24 cellular contexts compared by ENCODE assay signal in genomic region chr2:97905294-97905693, GRCh38.
DNase-seq lines count a peak whose midpoint lies in the region; ATAC-seq and TF ChIP-seq lines count a peak whose summit lies in the region.
"Had no signal": no experiment of that assay in that cellular context is flagged by ENCODE, and none has a peak within 500 bp of the region (broad histone marks: within the 10 kb centered on the region; RNA-seq: fewer than 3 reads in every experiment).

No MANE protein-coding gene starts in this region.

- peaks cover 57% of the 10 kb centered on the region for H3K4me1 Mint-ChIP-seq in activated B cell treated with CpG ODN at 0.5 μM for 24 hours
- H3K4me1 Mint-ChIP-seq in dendritic cell treated with granulocyte-macrophage colony-stimulating factor and Interleukin-4, amounts not matched to agents 40 ng/mL and 50 ng/mL, for 4 days (ENCODE audit: low read depth): peaks cover 49% of the 10 kb centered on the region
- H3K4me1 Mint-ChIP-seq in stimulated activated effector memory CD8-positive, alpha-beta T cell treated with anti-CD3 and anti-CD28 coated beads, Interleukin-12 subunit alpha, Interleukin-12 subunit beta, amount 100 ng/mL, for 72 hours: peaks cover 17% of the 10 kb centered on the region
- H3K4me1 Mint-ChIP-seq: GM23338 had no signal

- WGBS in right lobe of liver (ENCODE audit: insufficient coverage, low coverage, low lambda C conversion rate, missing lambda C conversion rate): 86% methylated on average over 1 of the region's 1 CpG

- intact Hi-C loops in activated B cell treated with CpG ODN at 0.5 μM for 24 hours (cut with micrococcal nuclease) (loop anchor here (5.0 kb wide), 1 partner anchor 33 kb away; no protein-coding TSS in a partner anchor), right lobe of liver (cut with DNase I) (no loop called here)
- intact Hi-C loops in dendritic cell treated with granulocyte-macrophage colony-stimulating factor and Interleukin-4, amounts not matched to agents 40 ng/mL and 50 ng/mL, for 4 days (cut with micrococcal nuclease): no loop called here

- no peak overlapping the region for H3K27ac ChIP-seq in right lobe of liver
- H3K27ac ChIP-seq: A549; BLaER1 treated with 17β-estradiol and CSF1 and Interleukin-3, amounts not matched to agents 10 nM and 100 nM had no signal

- POLR2A ChIA-PET in activated B cell treated with CpG ODN at 0.5 μM for 24 hours (lab: Charles Lee): no interaction called here

- H3K36me3 ChIP-seq in right lobe of liver: no peaks in the 10 kb centered on the region
- H3K36me3 ChIP-seq: BE2C had no signal

- CTCF ChIA-PET in activated B cell treated with CpG ODN at 0.5 μM for 24 hours (lab: Charles Lee): no interaction called here

- H3K4me3 Mint-ChIP-seq in activated B cell treated with CpG ODN at 0.5 μM for 24 hours: no peak overlapping the region
- no peak overlapping the region for H3K4me3 Mint-ChIP-seq in dendritic cell treated with granulocyte-macrophage colony-stimulating factor and Interleukin-4, amounts not matched to agents 40 ng/mL and 50 ng/mL, for 4 days
- H3K4me3 Mint-ChIP-seq in stimulated activated effector memory CD8-positive, alpha-beta T cell treated with anti-CD3 and anti-CD28 coated beads, Interleukin-12 subunit alpha, Interleukin-12 subunit beta, amount 100 ng/mL, for 72 hours: no peak overlapping the region
- H3K4me3 Mint-ChIP-seq: CD14-positive monocyte; CD4-positive, alpha-beta memory T cell; GM23338; H9 had no signal

- TF ChIP-seq CTCF in activated B cell treated with CpG ODN at 0.5 μM for 24 hours (IDR thresholded peaks at IDR 0.05) (no peak), right lobe of liver (IDR thresholded peaks at IDR 0.05) (no peak)

- H3K27me3 ChIP-seq in right lobe of liver: no peaks in the 10 kb centered on the region
- H3K27me3 ChIP-seq: BE2C; BLaER1 treated with 17β-estradiol and CSF1 and Interleukin-3, amounts not matched to agents 10 nM and 100 nM had no signal

- H3K9me3 ChIP-seq in right lobe of liver: no peaks in the 10 kb centered on the region
- H3K9me3 ChIP-seq: A549, BE2C had no signal

- H3K9me3 Mint-ChIP-seq in activated B cell treated with CpG ODN at 0.5 μM for 24 hours: peaks cover 1% of the 10 kb centered on the region
- no peaks in the 10 kb centered on the region for H3K9me3 Mint-ChIP-seq in dendritic cell treated with granulocyte-macrophage colony-stimulating factor and Interleukin-4, amounts not matched to agents 40 ng/mL and 50 ng/mL, for 4 days
- H3K9me3 Mint-ChIP-seq in stimulated activated effector memory CD8-positive, alpha-beta T cell treated with anti-CD3 and anti-CD28 coated beads, Interleukin-12 subunit alpha, Interleukin-12 subunit beta, amount 100 ng/mL, for 72 hours: no peaks in the 10 kb centered on the region
- H3K9me3 Mint-ChIP-seq: CD14-positive monocyte; CD4-positive, alpha-beta memory T cell; GM23338; H9 had no signal

- H3K27ac Mint-ChIP-seq in activated B cell treated with CpG ODN at 0.5 μM for 24 hours: peak overlapping the region; percentile 6
- H3K27ac Mint-ChIP-seq in dendritic cell treated with granulocyte-macrophage colony-stimulating factor and Interleukin-4, amounts not matched to agents 40 ng/mL and 50 ng/mL, for 4 days: peak overlapping the region; percentile 30
- H3K27ac Mint-ChIP-seq in stimulated activated effector memory CD8-positive, alpha-beta T cell treated with anti-CD3 and anti-CD28 coated beads, Interleukin-12 subunit alpha, Interleukin-12 subunit beta, amount 100 ng/mL, for 72 hours: no peak overlapping the region
- H3K27ac Mint-ChIP-seq: CD14-positive monocyte; CD4-positive, alpha-beta memory T cell; GM23338; H9 had no signal

- TF ChIP-seq POLR2A in right lobe of liver (IDR thresholded peaks at IDR 0.05): no peak

- H3K4me3 ChIP-seq in right lobe of liver: no peak overlapping the region
- H3K4me3 ChIP-seq: A549; BLaER1 treated with 17β-estradiol and CSF1 and Interleukin-3, amounts not matched to agents 10 nM and 100 nM; GM23338 had no signal

- DNase-seq in CD1c-positive myeloid dendritic cell (ENCODE audit: extremely low spot score) (peak; percentile 36), activated B cell treated with CpG ODN at 0.5 μM for 24 hours (no peak), GF-D8 (lab: John Stamatoyannopoulos, UW) (no peak), right lobe of liver (no peak)
- no peak for DNase-seq in stimulated activated effector memory CD8-positive, alpha-beta T cell treated with anti-CD3 and anti-CD28 coated beads, Interleukin-12 subunit alpha, Interleukin-12 subunit beta, amount 100 ng/mL, for 72 hours (ENCODE audit: low spot score in 2 of 2)
- DNase-seq: 8988T; ACHN; AML-193; BE2C; Calu3; CD4-positive, alpha-beta memory T cell; COR-L47; DMS153; EL; GDM1; H9 had no signal

- no peak for ATAC-seq in activated B cell treated with CpG ODN at 0.5 μM for 24 hours (ENCODE audit: low read depth)
- peak; percentile 51 for ATAC-seq in stimulated activated effector memory CD8-positive, alpha-beta T cell treated with anti-CD3 and anti-CD28 coated beads, Interleukin-12 subunit alpha, Interleukin-12 subunit beta, amount 100 ng/mL, for 72 hours
- no peak for ATAC-seq in GM21447 (IDR thresholded peaks at IDR 0.05; ENCODE audit: unreplicated experiment)
- ATAC-seq in GM21423 (IDR thresholded peaks at IDR 0.05; ENCODE audit: unreplicated experiment): no peak
- ATAC-seq in right lobe of liver: no peak
- ATAC-seq: A549, GM23338, HCT116 had no signal

- H3K27me3 Mint-ChIP-seq in activated B cell treated with CpG ODN at 0.5 μM for 24 hours: no peaks in the 10 kb centered on the region
- H3K27me3 Mint-ChIP-seq in dendritic cell treated with granulocyte-macrophage colony-stimulating factor and Interleukin-4, amounts not matched to agents 40 ng/mL and 50 ng/mL, for 4 days: no peaks in the 10 kb centered on the region
- H3K27me3 Mint-ChIP-seq: CD4-positive, alpha-beta memory T cell had no signal

- no peaks in the 10 kb centered on the region for H3K4me1 ChIP-seq in right lobe of liver
- H3K4me1 ChIP-seq: A549, BE2C had no signal

- H3K36me3 Mint-ChIP-seq in activated B cell treated with CpG ODN at 0.5 μM for 24 hours (ENCODE audit: low read depth): peaks cover 59% of the 10 kb centered on the region
- H3K36me3 Mint-ChIP-seq in dendritic cell treated with granulocyte-macrophage colony-stimulating factor and Interleukin-4, amounts not matched to agents 40 ng/mL and 50 ng/mL, for 4 days (ENCODE audit: low read depth): peaks cover 48% of the 10 kb centered on the region
- H3K36me3 Mint-ChIP-seq in stimulated activated effector memory CD8-positive, alpha-beta T cell treated with anti-CD3 and anti-CD28 coated beads, Interleukin-12 subunit alpha, Interleukin-12 subunit beta, amount 100 ng/mL, for 72 hours: peaks cover 30% of the 10 kb centered on the region
